In genomic region chr4:139873111-139873866, GRCh38 we compare ENCODE assay signal across 1 cellular context.
TF ChIP-seq lines count a peak whose summit lies in the region.

No MANE protein-coding gene starts in this region.

TF ChIP-seq in H1, 55 proteins besides CTCF, POLR2A, EP300 and RAD21 (continued from another document):
- TF ChIP-seq CHD7 (IDR thresholded peaks at IDR 0.05; ENCODE audit: insufficient replicate concordance, low read length) (no peak), KDM4A (IDR thresholded peaks at IDR 0.05; ENCODE audit: low read depth, low read length, severe bottlenecking) (no peak), PHF8 (conservative IDR thresholded peaks at IDR 0.05; ENCODE audit: low read depth, low read length) (no peak), E2F6 (IDR thresholded peaks at IDR 0.05) (no peak), BRCA1 (IDR thresholded peaks at IDR 0.05; ENCODE audit: low read depth, low read length) (no peak), POLR2AphosphoS5 (IDR thresholded peaks at IDR 0.05; ENCODE audit: low read depth, low read length) (no peak), CEBPB (IDR thresholded peaks at IDR 0.05; ENCODE audit: low read depth, low read length) (no peak), KDM5A (IDR thresholded peaks at IDR 0.05; ENCODE audit: low read length) (no peak), SP4 (IDR thresholded peaks at IDR 0.05; ENCODE audit: low read length) (no peak), CBX5 (IDR thresholded peaks at IDR 0.05; ENCODE audit: low read depth, low read length) (no peak), EZH2 (IDR thresholded peaks at IDR 0.05; ENCODE audit: low read depth, low read length, severe bottlenecking) (no peak), SAP30 (IDR thresholded peaks at IDR 0.05; ENCODE audit: insufficient read depth, insufficient replicate concordance, low read length) (no peak), YY1 (IDR thresholded peaks at IDR 0.05; ENCODE audit: low read depth, low read length) (no peak), CTBP2 (IDR thresholded peaks at IDR 0.05; ENCODE audit: borderline replicate concordance, insufficient read depth, insufficient read length, low read length) (no peak), JUN (IDR thresholded peaks at IDR 0.05; ENCODE audit: low read depth, low read length) (no peak)
